Comparison of ENCODE assay signal across 8 cellular contexts in the genomic region with DNA sequence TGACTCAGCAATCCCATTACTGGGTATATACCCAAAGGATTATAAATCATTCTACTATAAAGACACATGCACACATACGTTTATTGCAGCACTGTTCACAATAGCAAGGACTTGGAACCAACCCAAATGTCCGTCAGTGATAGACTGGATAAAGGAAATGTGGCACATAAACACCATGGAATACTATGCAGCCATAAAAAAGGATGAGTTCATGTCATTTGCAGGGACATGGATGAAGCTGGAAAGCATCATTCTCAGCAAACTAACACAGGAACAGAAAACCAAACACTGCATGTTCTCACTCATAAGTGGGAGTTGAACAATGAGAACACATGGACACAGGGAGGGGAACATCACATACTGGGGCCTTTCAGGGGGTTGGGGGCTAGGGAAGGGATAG. TPM values are rescaled to one million over a fixed set of nuclear protein-coding genes. Genes with fewer than 3 reads are reported as not detected.
A peak's percentile ranks its signal among the peaks of the same experiment; 100 is the strongest.
DNase-seq lines count a peak whose midpoint lies in the region; ATAC-seq, FAIRE-seq and TF ChIP-seq lines count a peak whose summit lies in the region.
"Not testable (repeated sequence)": the region's sequence is repeated elsewhere in the genome, so short reads cannot be mapped to it uniquely, and the experiment has no call there.
"Had no signal": no experiment of that assay in that cellular context is flagged by ENCODE, and none has a peak within 500 bp of the region (broad histone marks: within the 10 kb centered on the region; RNA-seq: fewer than 3 reads in every experiment).

No MANE protein-coding gene starts in this region.

- H3K27me3 Mint-ChIP-seq in HFFc6 (ENCODE audit: insufficient read depth), result not testable (repeated sequence)

- not testable (repeated sequence) for H4K20me1 ChIP-seq in K562 (replicated peaks; ENCODE audit: control insufficient read depth, insufficient read depth, low read length)

- H3K4me2 ChIP-seq in A549; K562 (ENCODE audit: insufficient read depth, low read length): not testable (repeated sequence)

- H3K9me1 ChIP-seq in K562 (ENCODE audit: control insufficient read depth, insufficient read depth, low read length), result not testable (repeated sequence)

- TF ChIP-seq CTCF in A549 (IDR thresholded peaks at IDR 0.05); HEK293 (tag by site-specific recombination; IDR thresholded peaks at IDR 0.05); HFFc6 (IDR thresholded peaks at IDR 0.05); K562 (IDR thresholded peaks at IDR 0.05 in 2 of 3, conservative IDR thresholded peaks at IDR 0.05 in 1 of 3; ENCODE audit: insufficient read depth in 2 of 3, low read depth in 1 of 3, low read length in 3 of 3): not testable (repeated sequence)

- H3K36me3 ChIP-seq in HEK293 (ENCODE audit: control insufficient read depth in 2 of 2, insufficient read depth in 1 of 2, low read length in 2 of 2); K562 (ENCODE audit: control insufficient read depth, insufficient read depth, low read length): not testable (repeated sequence)

- POLR2A ChIA-PET in A549 (lab: Yijun Ruan, JAX); HEK293 (lab: Yijun Ruan, JAX): not testable (repeated sequence)
- POLR2A ChIA-PET in K562 (lab: Yijun Ruan, JAX), result interaction anchor here (0.8 kb wide), 1 partner anchor 10 kb away, joined by 3 read pairs; no protein-coding TSS in a partner anchor

- TF ChIP-seq RAD21 in A549 (conservative IDR thresholded peaks at IDR 0.05 in 1 of 2, IDR thresholded peaks at IDR 0.05 in 1 of 2); K562 (CRISPR knock-in tag; conservative IDR thresholded peaks at IDR 0.05 in 1 of 2, IDR thresholded peaks at IDR 0.05 in 1 of 2): not testable (repeated sequence)

- H3K4me1 ChIP-seq in A549, result peaks cover 59% of the 10 kb centered on the region
- H3K4me1 ChIP-seq in HEK293 (ENCODE audit: control insufficient read depth, insufficient read depth, low read length); K562 (replicated peaks in 1 of 2; ENCODE audit: control insufficient read depth in 2 of 2, insufficient read depth in 2 of 2, low read length in 2 of 2): not testable (repeated sequence)

- H3K4me3 ChIP-seq in A549; HEK293 (ENCODE audit: low read depth, low read length); K562: not testable (repeated sequence)

- H2AFZ ChIP-seq in K562 (ENCODE audit: low read depth, low read length), result not testable (repeated sequence)

- TF ChIP-seq EP300 in A549 (IDR thresholded peaks at IDR 0.05); K562 (IDR thresholded peaks at IDR 0.05; ENCODE audit: low read length): not testable (repeated sequence)

- FAIRE-seq in A549 (lab: Jason Lieb, UNC); K562 (lab: Jason Lieb, UNC): not testable (repeated sequence)

- H3K36me3 Mint-ChIP-seq in HFFc6 (ENCODE audit: low read depth), result peaks cover 16% of the 10 kb centered on the region

- 86% methylated on average over 2 of the region's 2 CpGs for WGBS in A549 (ENCODE audit: missing lambda C conversion rate)
- WGBS in K562 (ENCODE audit: insufficient coverage, low coverage, missing lambda C conversion rate), result 0% methylated on average over 2 of the region's 2 CpGs

- H3K27ac ChIP-seq in A549; HEK293 (ENCODE audit: extremely low read depth, low read depth, low read length); K562 (ENCODE audit: extremely low read depth, low read depth, low read length): not testable (repeated sequence)

- not testable (repeated sequence) for H3K9me3 Mint-ChIP-seq in HFFc6

- H3K9me3 ChIP-seq in A549; HEK293 (ENCODE audit: control insufficient read depth, insufficient read depth, low read depth, low read length); K562 (replicated peaks; ENCODE audit: control insufficient read depth, insufficient read depth, low read depth, low read length): not testable (repeated sequence)

- not testable (repeated sequence) for H3K4me3 Mint-ChIP-seq in HFFc6

- DNase-seq in A549 (ENCODE audit: low read depth in 1 of 2, low spot score in 1 of 2); HFFc6; K562 (ENCODE audit: extremely low read depth in 1 of 4, low spot score in 3 of 4): not testable (repeated sequence)

- BruUV-seq in K562 (replicated peaks; lab: Mats Ljungman, UMichigan), result not testable (repeated sequence)

- not testable (repeated sequence) for ATAC-seq in A549, K562

- H3K4me1 Mint-ChIP-seq in HFFc6 (ENCODE audit: low read depth), result peaks cover 55% of the 10 kb centered on the region

- TF ChIP-seq POLR2A in A549 (IDR thresholded peaks at IDR 0.05; ENCODE audit: low read length); K562 (conservative IDR thresholded peaks at IDR 0.05): not testable (repeated sequence)

- H3K9ac ChIP-seq in K562 (ENCODE audit: insufficient read depth in 1 of 2, low read depth in 2 of 2, low read length in 2 of 2), result not testable (repeated sequence)

- H3K27me3 ChIP-seq in K562 (ENCODE audit: control insufficient read depth in 2 of 2, insufficient read depth in 2 of 2, low read length in 2 of 2), result not testable (repeated sequence)

- intact Hi-C loops in K562 (cut with micrococcal nuclease), result not testable (repeated sequence)

- H3K79me2 ChIP-seq in K562 (ENCODE audit: control insufficient read depth, insufficient read depth, low read length), result not testable (repeated sequence)

- in situ Hi-C loops in K562 (cut with MboI), result not testable (repeated sequence)

- H3K27ac Mint-ChIP-seq in HFFc6, result 0 out of 2 replicates have a peak overlapping the region, but pooled peaks have one; percentile 13

- CTCF ChIA-PET in A549 (lab: Yijun Ruan, JAX); K562 (lab: Yijun Ruan, JAX; ENCODE audit: low intra/inter-chr PET ratio): not testable (repeated sequence)
- CTCF ChIA-PET in HEK293 (lab: Yijun Ruan, JAX), result interaction anchor here (1.0 to 1.2 kb wide), 2 partner anchors 22 to 32 kb away, joined by 3 read pairs; no protein-coding TSS in a partner anchor

TF ChIP-seq in A549, 52 proteins besides CTCF, POLR2A, EP300 and RAD21:
- TF ChIP-seq KDM1A (IDR thresholded peaks at IDR 0.05; ENCODE audit: low read depth), result peak; percentile 49; the same call in 1 of the 2 replicates
TF ChIP-seq in A549: peak in this region for 1; not testable (repeated sequence) for 51.

TF ChIP-seq in HEK293, 187 proteins besides CTCF, POLR2A, EP300 and RAD21 (continues in another document):
- peak; percentile 100 for TF ChIP-seq ZNF146 (tag by site-specific recombination; IDR thresholded peaks at IDR 0.05)
- TF ChIP-seq, protein P1, sequence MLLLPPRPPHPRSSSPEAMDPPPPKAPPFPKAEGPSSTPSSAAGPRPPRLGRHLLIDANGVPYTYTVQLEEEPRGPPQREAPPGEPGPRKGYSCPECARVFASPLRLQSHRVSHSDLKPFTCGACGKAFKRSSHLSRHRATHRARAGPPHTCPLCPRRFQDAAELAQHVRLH (tag by site-specific recombination; IDR thresholded peaks at IDR 0.05), result peak; percentile 91

TF ChIP-seq in K562, 482 proteins besides CTCF, POLR2A, EP300 and RAD21:
- peak; percentile 79 for TF ChIP-seq ZNF146 (CRISPR knock-in tag; IDR thresholded peaks at IDR 0.05; ENCODE audit: unreplicated experiment)
TF ChIP-seq in K562: peak in this region for 1; not testable (repeated sequence) for 481.

RNA-seq across cellular contexts. Expression of a gene that starts 43.2 kb away (rescaled TPM):
- polyA plus RNA-seq in A549 (2011; rRNA removed) (139 and 152 TPM in 2 replicates), A549 (2017; fragmentation: RNase III; extraction: RNeasy Plus Mini Kit Qiagen cat#74134 plus additional on column Dnase treatment) (85.8 to 106 TPM (median 93.7 TPM) in 3 replicates), K562 (2011; rRNA removed) (0.13 and 0.16 TPM in 2 replicates), K562 (2014; fragmentation: Illumina TruSeq; extraction: Trizol) (0.07 and 0.24 TPM in 2 replicates), K562 (2014; fragmentation: Nextera tagmentation; extraction: Ambion mirVana) (not detected), K562 (2014; rRNA removed) (0.21 TPM in 1 of 2 replicates, not detected in the other)
- polyA plus RNA-seq in A549 (2012; cell fraction: cytosol; rRNA removed), result 39.6 and 43.0 TPM in 2 replicates
- 92.3 and 98.8 TPM in 2 replicates for polyA plus RNA-seq in A549 (2012; cell fraction: nucleus; rRNA removed)
- polyA minus RNA-seq in A549 (2011; rRNA and poly(A)+ RNA removed), result 149 and 171 TPM in 2 replicates
- total RNA-seq in HFFc6 (2021; fragmentation: NEBNext Ultra II Directional; extraction: Animal tissue kit (Norgen Biotek cat#: 25700)), result 100 to 1,000 TPM; 352 to 465 (median 393) TPM
- total RNA-seq in K562 (2011; cell fraction: chromatin; rRNA removed; ENCODE audit: low replicate concordance), result 1.7 and 2.9 TPM in 2 replicates
- 2.1 and 2.7 TPM in 2 replicates for total RNA-seq in K562 (2011; cell fraction: nucleolus; rRNA removed)
- 0.84 and 2.1 TPM in 2 replicates for total RNA-seq in K562 (2011; cell fraction: nucleoplasm; rRNA removed)
- total RNA-seq in K562 (2014; rRNA removed) (0.36 and 0.53 TPM in 2 replicates), K562 (2014; rRNA removed; fragmentation: Illumina TruSeq; extraction: Trizol) (0.07 and 0.13 TPM in 2 replicates), K562 (2015; rRNA removed; fragmentation: Illumina TruSeq; extraction: Trizol) (0.07 TPM in 1 of 2 replicates, not detected in the other), K562 (2021) (0.60 and 0.71 TPM in 2 replicates)
- 0.15 and 0.16 TPM in 2 replicates for polyA plus RNA-seq in K562 (2011; cell fraction: cytosol; rRNA removed)
- 0.06 and 1.1 TPM in 2 replicates for polyA plus RNA-seq in K562 (2011; cell fraction: nucleus; rRNA removed)
- 0.07 and 0.08 TPM in 2 replicates for polyA plus RNA-seq in K562 (2012)
- 0.24 and 1.2 TPM in 2 replicates for polyA minus RNA-seq in K562 (2011; rRNA and poly(A)+ RNA removed)
- 1.3 and 1.6 TPM in 2 replicates for polyA minus RNA-seq in K562 (2011; cell fraction: cytosol; rRNA and poly(A)+ RNA removed)
- 0.54 and 0.78 TPM in 2 replicates for polyA minus RNA-seq in K562 (2011; cell fraction: nucleus; rRNA and poly(A)+ RNA removed)
- total RNA-seq: CD4-positive, alpha-beta T cell had no signal
- polyA plus RNA-seq: CD4-positive, alpha-beta memory T cell; CD4-positive, CD25-positive, alpha-beta regulatory T cell; CD8-positive, alpha-beta memory T cell had no signal

Comparison
In these comparisons a context has a peak if more than half of its experiments do, and no peak if none do; other contexts are left out.
1. RNA of a gene that starts 43.2 kb away (total RNA-seq): 352 to 465 TPM in HFFc6; 0.07 to 2.9 TPM in K562; every median in the first group is over 10 times any median in the second.